In the genomic region with DNA sequence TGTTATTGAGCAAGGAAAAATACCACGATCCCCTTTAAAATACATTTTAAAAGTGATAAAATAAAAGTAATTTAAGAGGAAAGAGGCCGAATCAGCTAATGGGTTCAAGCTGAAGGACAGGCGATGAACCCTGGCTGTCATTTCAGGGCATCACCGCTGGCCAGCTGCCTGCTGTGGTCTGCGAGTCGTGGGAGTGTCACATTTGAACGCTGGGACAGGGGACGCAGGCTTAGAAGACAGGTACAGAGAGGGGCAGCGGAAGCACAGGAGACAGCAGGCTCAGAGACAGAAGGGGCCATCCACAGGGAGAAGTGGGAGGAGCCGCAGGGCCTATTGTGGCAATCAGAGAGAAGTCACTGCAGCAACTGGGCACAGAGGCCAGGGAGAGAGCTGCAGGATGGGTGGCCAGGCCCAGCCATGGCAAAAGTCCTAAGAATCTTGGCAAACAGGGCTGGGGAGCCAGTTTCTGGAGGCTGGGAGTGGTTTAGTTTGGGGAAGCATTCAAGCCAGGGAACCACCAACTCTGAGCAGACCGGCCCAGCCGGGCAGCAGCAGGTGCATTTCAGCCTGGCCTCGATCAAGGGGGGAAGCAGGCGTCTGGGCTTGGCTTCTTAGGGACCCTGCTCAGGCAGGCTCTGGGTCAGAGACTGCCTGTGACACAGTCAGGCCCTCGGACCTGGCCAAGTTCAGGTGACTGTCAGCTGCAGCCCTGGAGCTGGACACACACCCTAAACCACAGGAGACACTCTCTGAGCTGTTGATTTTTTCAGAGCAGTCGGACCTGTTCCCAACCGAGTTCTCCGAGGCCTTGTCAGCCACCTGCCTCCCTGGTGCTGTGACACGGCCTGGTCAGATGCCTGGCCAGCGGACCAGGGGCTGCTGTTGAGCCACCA, we compare ENCODE assay signal across 8 cellular contexts. TPM values are rescaled to one million over a fixed set of nuclear protein-coding genes. Genes with fewer than 3 reads are reported as not detected.
DNase-seq lines count a peak whose midpoint lies in the region; ATAC-seq, FAIRE-seq and TF ChIP-seq lines count a peak whose summit lies in the region.

No MANE protein-coding gene starts in this region.

- H3K36me3 ChIP-seq in body of pancreas (replicated peaks in 1 of 2; ENCODE audit: insufficient read depth in 1 of 2, low read depth in 2 of 2) (no peaks in the 10 kb centered on the region), psoas muscle (ENCODE audit: insufficient read depth in 1 of 2, low read depth in 1 of 2) (peaks cover 0 to 24% of the 10 kb centered on the region in 2 donors), Karpas-422 (ENCODE audit: insufficient read depth, low read length) (no peaks in the 10 kb centered on the region)

- FAIRE-seq in D721Med (lab: Jason Lieb, UNC), result no peak

- H3K9me3 ChIP-seq in body of pancreas (no peaks in the 10 kb centered on the region), right cardiac atrium (ENCODE audit: control insufficient read depth, low read length) (no peaks in the 10 kb centered on the region), psoas muscle (no peaks in the 10 kb centered on the region), Karpas-422 (ENCODE audit: low read length) (no peaks in the 10 kb centered on the region)

- WGBS in body of pancreas, 2 donors, result 51 to 65% methylated on average over 15 to 19 of the region's 20 CpGs
- WGBS in right cardiac atrium, result 65% methylated on average over 20 of the region's 20 CpGs
- WGBS in psoas muscle, 3 donors, result 29 to 38% (median 32%) methylated on average over 20 of the region's 20 CpGs

- H3K27me3 ChIP-seq in body of pancreas (no peaks in the 10 kb centered on the region), right cardiac atrium (ENCODE audit: control insufficient read depth, insufficient read depth) (no peaks in the 10 kb centered on the region), psoas muscle (ENCODE audit: insufficient read depth in 3 of 3, low read length in 2 of 3) (no peaks in the 10 kb centered on the region), Karpas-422 (ENCODE audit: low read length) (no peaks in the 10 kb centered on the region)

- H3K4me1 ChIP-seq in body of pancreas, result peaks cover 63% of the 10 kb centered on the region
- H3K4me1 ChIP-seq in right cardiac atrium (ENCODE audit: control insufficient read depth, insufficient read depth, low read length), result peaks cover 35% of the 10 kb centered on the region
- peaks cover 66% of the 10 kb centered on the region for H3K4me1 ChIP-seq in psoas muscle
- H3K4me1 ChIP-seq in Karpas-422 (ENCODE audit: low read length), result no peaks in the 10 kb centered on the region

- ATAC-seq in body of pancreas, result peak; percentile 22
- peak in 1 of 2 donors; percentile 8 for ATAC-seq in right cardiac atrium
- ATAC-seq in psoas muscle, result peak; percentile 61 to 85 (median 74)

- H3K4me3 ChIP-seq in body of pancreas (no peak overlapping the region), right cardiac atrium (ENCODE audit: low read length) (no peak overlapping the region), psoas muscle (peak overlapping the region; percentile 35), Karpas-422 (ENCODE audit: low read length) (no peak overlapping the region)

- no peak overlapping the region for H3K4me2 ChIP-seq in Karpas-422 (ENCODE audit: low read depth, low read length, poor library complexity, severe bottlenecking)

- TF ChIP-seq POLR2A in body of pancreas (IDR thresholded peaks at IDR 0.05), result no peak

- intact Hi-C loops in body of pancreas (cut with DNase I) (no loop called here), right cardiac atrium (cut with DNase I) (no loop called here), psoas muscle (cut with DNase I) (no loop called here)

- H3K27ac ChIP-seq in body of pancreas, result peak overlapping the region; percentile 23 to 68 (median 44)
- peak overlapping the region; percentile 24 for H3K27ac ChIP-seq in right cardiac atrium (ENCODE audit: low read length)
- H3K27ac ChIP-seq in psoas muscle, result peak overlapping the region; percentile 93
- no peak overlapping the region for H3K27ac ChIP-seq in Karpas-422 (ENCODE audit: low read length)

- no peak overlapping the region for H3K9ac ChIP-seq in Karpas-422 (ENCODE audit: low read length)

- peak in 9 of 14 donors; percentile 9 to 67 (median 37) for DNase-seq in C1 segment of cervical spinal cord (lab: John Stamatoyannopoulos, UW)
- peak in 1 of 4 donors; percentile 46 for DNase-seq in body of pancreas
- peak in 2 of 3 donors; percentile 36 to 67 for DNase-seq in right cardiac atrium
- peak; percentile 61 to 77 for DNase-seq in psoas muscle
- no peak for DNase-seq in stimulated activated naive CD4-positive, alpha-beta T cell (lab: John Stamatoyannopoulos, UW)
- no peak for DNase-seq in mucosa of gallbladder (ENCODE audit: low spot score)
- DNase-seq in Karpas-422, result no peak
- no peak for DNase-seq in D721Med (ENCODE audit: insufficient read length, low spot score)

- peaks cover 49% of the 10 kb centered on the region for H4K20me1 ChIP-seq in Karpas-422 (ENCODE audit: insufficient read depth, low read depth, low read length)

- H3K9me2 ChIP-seq in Karpas-422 (replicated peaks; ENCODE audit: insufficient read depth, low read length), result no peaks in the 10 kb centered on the region

- no peak for TF ChIP-seq CTCF in body of pancreas (IDR thresholded peaks at IDR 0.05)
- no peak for TF ChIP-seq CTCF in psoas muscle (IDR thresholded peaks at IDR 0.05)
- TF ChIP-seq CTCF in D721Med (IDR thresholded peaks at IDR 0.05; ENCODE audit: insufficient read depth, missing control alignments), result no peak

- no peak overlapping the region for H2AFZ ChIP-seq in Karpas-422 (ENCODE audit: low read length)

- peaks cover 32% of the 10 kb centered on the region for H3K79me2 ChIP-seq in Karpas-422 (ENCODE audit: low read length)

RNA-seq across cellular contexts. Expression of a gene that starts 11.9 kb away (rescaled TPM):
- total RNA-seq in body of pancreas (10 to 100 TPM; 20.4 to 22.6 TPM), right cardiac atrium (10 to 100 TPM; 26.3 to 40.3 (median 31.8) TPM), psoas muscle (10 to 100 TPM; 16.0 to 26.6 (median 21.6) TPM), mucosa of gallbladder (56.9 TPM)
- polyA plus RNA-seq in right cardiac atrium (27.7 TPM), psoas muscle (10 to 100 TPM; 18.2 to 85.6 (median 27.1) TPM)
- total RNA-seq in Karpas-422 (2014; rRNA removed; shearing (Covaris generic); ENCODE audit: low replicate concordance), result 12.8 and 13.4 TPM in 2 replicates

RNA-seq across cellular contexts. Expression of a gene that starts 14.0 kb away (rescaled TPM):
- total RNA-seq in body of pancreas (1 to 10 TPM; 3.4 to 6.3 TPM), right cardiac atrium (1 to 10 TPM; 5.4 to 7.7 (median 6.2) TPM), psoas muscle (10 to 100 TPM in 1 of 4 donors, 1 to 10 TPM in 3; 5.6 to 10.3 (median 7.7) TPM), mucosa of gallbladder (8.3 TPM)
- polyA plus RNA-seq in right cardiac atrium (4.3 TPM), psoas muscle (10 to 100 TPM in 1 of 3 donors, 1 to 10 TPM in 2; 5.9 to 12.8 (median 6.4) TPM)
- total RNA-seq in Karpas-422 (2014; rRNA removed; shearing (Covaris generic); ENCODE audit: low replicate concordance), result 7.8 and 50.7 TPM in 2 replicates

RNA-seq across cellular contexts. Expression of a gene that starts 45.1 kb away (rescaled TPM):
- 1 to 10 TPM in 1 of 2 donors, under 1 TPM in 1; 0.99 to 7.5 TPM for total RNA-seq in body of pancreas
- 10 to 100 TPM; 22.8 to 25.8 (median 25.2) TPM for total RNA-seq in right cardiac atrium
- 24.9 TPM for polyA plus RNA-seq in right cardiac atrium
- total RNA-seq in psoas muscle, result 10 to 100 TPM; 10.3 to 16.4 (median 13.2) TPM
- 10 to 100 TPM in 1 of 3 donors, 1 to 10 TPM in 2; 7.4 to 12.4 (median 9.7) TPM for polyA plus RNA-seq in psoas muscle
- total RNA-seq in mucosa of gallbladder, result 26.1 TPM
- total RNA-seq in Karpas-422 (2014; rRNA removed; shearing (Covaris generic); ENCODE audit: low replicate concordance), result 5.3 and 9.5 TPM in 2 replicates

RNA-seq across cellular contexts. Expression of a gene that starts 49.8 kb away (rescaled TPM):
- total RNA-seq in body of pancreas (10 to 100 TPM; 17.9 to 31.0 TPM), right cardiac atrium (10 to 100 TPM in 3 of 4 donors, 1 to 10 TPM in 1; 6.7 to 13.9 (median 11.3) TPM), psoas muscle (1 to 10 TPM in 2 of 4 donors, under 1 TPM in 2; 0.60 to 3.7 (median 1.2) TPM), mucosa of gallbladder (37.8 TPM)
- polyA plus RNA-seq in right cardiac atrium (7.8 TPM), psoas muscle (1 to 10 TPM in 1 of 3 donors, under 1 TPM in 2; 0.31 to 1.2 (median 0.53) TPM)
- total RNA-seq in Karpas-422 (2014; rRNA removed; shearing (Covaris generic); ENCODE audit: low replicate concordance), result 0.43 and 0.86 TPM in 2 replicates

Comparison
In these comparisons a context has a peak if more than half of its experiments do, and no peak if none do; other contexts are left out.
1. DNase-seq: peak in C1 segment of cervical spinal cord (9 of 14), right cardiac atrium (2 of 3) and psoas muscle (2 of 2); none in stimulated activated naive CD4-positive, alpha-beta T cell (0 of 6), mucosa of gallbladder (single experiment), Karpas-422 (single experiment) and D721Med (single experiment).